22 cellular contexts compared by ENCODE assay signal in genomic region chr12:20044304-20044703, GRCh38.
DNase-seq lines count a peak whose midpoint lies in the region; ATAC-seq and TF ChIP-seq lines count a peak whose summit lies in the region.
"Had no signal": no experiment of that assay in that cellular context is flagged by ENCODE, and none has a peak within 500 bp of the region (broad histone marks: within the 10 kb centered on the region; RNA-seq: fewer than 3 reads in every experiment).

No MANE protein-coding gene starts in this region.

- no peak overlapping the region for H3K14ac ChIP-seq in neuronal stem cell (ENCODE audit: low read length)

- H4K8ac ChIP-seq in neuronal stem cell (ENCODE audit: low read depth, low read length), result no peak overlapping the region

- peak overlapping the region; percentile 8 for H2AFZ ChIP-seq in neuronal stem cell (ENCODE audit: low read length)
- H2AFZ ChIP-seq: GM23338 had no signal

- H3K4me2 ChIP-seq in neuronal stem cell (ENCODE audit: insufficient read depth, low read length, poor library complexity, severe bottlenecking), result no peak overlapping the region
- H3K4me2 ChIP-seq: BLaER1, GM23338 had no signal

- H3K36me3 ChIP-seq in ascending aorta (no peaks in the 10 kb centered on the region), heart left ventricle (no peaks in the 10 kb centered on the region), neuronal stem cell (replicated peaks in 1 of 2; ENCODE audit: control insufficient read depth in 2 of 2, insufficient read depth in 2 of 2, low read length in 2 of 2) (no peaks in the 10 kb centered on the region)
- H3K36me3 ChIP-seq: BLaER1 had no signal

- H3K9ac ChIP-seq in neuronal stem cell (ENCODE audit: low read depth, low read length, poor library complexity), result no peak overlapping the region
- H3K9ac ChIP-seq: BLaER1 had no signal

- DNase-seq in SK-N-DZ (ENCODE audit: low spot score) (peak; percentile 86), ascending aorta (ENCODE audit: low spot score in 2 of 2) (no peak), heart left ventricle (no peak), neuronal stem cell (ENCODE audit: low spot score) (no peak), DMS79 (lab: John Stamatoyannopoulos, UW) (no peak), NCI-H774 (lab: John Stamatoyannopoulos, UW) (no peak), GM10266 (ENCODE audit: extremely low spot score) (no peak)
- DNase-seq: CD4-positive, CD25-positive, alpha-beta regulatory T cell; DMS153; H9; NCI-H1048; NCI-H1417; NCI-H1694; NCI-H2029 treated with DMSO at 0.1 percent for 48 hours; NCI-H2227 treated with DMSO at 0.1 percent for 48 hours; NCI-H526 treated with DMSO at 0.1 percent for 48 hours; RPMI8226; SHP77 treated with DMSO at 0.1 percent for 48 hours had no signal

- ATAC-seq in heart left ventricle, result peak in 3 of 4 donors; percentile 31 to 43 (median 32)
- ATAC-seq in HG02981 (IDR thresholded peaks at IDR 0.05; ENCODE audit: unreplicated experiment), result no peak
- ATAC-seq: GM23338 had no signal

- no peaks in the 10 kb centered on the region for H3K79me1 ChIP-seq in neuronal stem cell (ENCODE audit: low read depth, low read length)

- H2BK120ac ChIP-seq in neuronal stem cell (ENCODE audit: low read depth, low read length), result no peak overlapping the region

- peaks cover 0 to 26% of the 10 kb centered on the region in 2 donors for H3K4me1 ChIP-seq in ascending aorta
- peaks cover 0 to 5% (median 0%) of the 10 kb centered on the region in 12 donors for H3K4me1 ChIP-seq in heart left ventricle
- peaks cover 2 to 3% of the 10 kb centered on the region in 2 donors for H3K4me1 ChIP-seq in neuronal stem cell (ENCODE audit: control insufficient read depth in 2 of 2, insufficient read depth in 1 of 2, low read depth in 1 of 2, low read length in 2 of 2)
- H3K4me1 ChIP-seq: BLaER1 had no signal

- H3K23ac ChIP-seq in neuronal stem cell (ENCODE audit: low read depth, low read length, poor library complexity), result no peak overlapping the region

- H3K4me3 ChIP-seq in ascending aorta, result no peak overlapping the region
- H3K4me3 ChIP-seq in heart left ventricle, result no peak overlapping the region
- H3K4me3 ChIP-seq in neuronal stem cell (ENCODE audit: low read length in 2 of 2), result no peak overlapping the region
- H3K4me3 ChIP-seq: BLaER1, GM23338 had no signal

- intact Hi-C loops in ascending aorta (cut with DNase I), result no loop called here
- intact Hi-C loops in heart left ventricle (cut with DNase I), result no loop called here

- H3K4ac ChIP-seq in neuronal stem cell (ENCODE audit: low read length), result no peak overlapping the region

- H2BK12ac ChIP-seq in neuronal stem cell (ENCODE audit: low read length), result no peak overlapping the region

- H2AK5ac ChIP-seq in neuronal stem cell (ENCODE audit: low read depth, low read length), result no peak overlapping the region

- H4K91ac ChIP-seq in neuronal stem cell (ENCODE audit: low read depth, low read length, poor library complexity), result no peak overlapping the region

- no peak overlapping the region for H2BK15ac ChIP-seq in neuronal stem cell (ENCODE audit: low read length)

- H3K27me3 ChIP-seq in ascending aorta (no peaks in the 10 kb centered on the region), heart left ventricle (no peaks in the 10 kb centered on the region), neuronal stem cell (ENCODE audit: control insufficient read depth in 3 of 3, insufficient read depth in 3 of 3, low read depth in 1 of 3, low read length in 3 of 3) (no peaks in the 10 kb centered on the region)
- H3K27me3 ChIP-seq: BLaER1 had no signal

- no peak overlapping the region for H2BK5ac ChIP-seq in neuronal stem cell (ENCODE audit: low read length)

- TF ChIP-seq POLR2A in heart left ventricle (IDR thresholded peaks at IDR 0.05), result no peak

- H3K9me3 ChIP-seq in ascending aorta (no peaks in the 10 kb centered on the region), heart left ventricle (no peaks in the 10 kb centered on the region), neuronal stem cell (replicated peaks in 1 of 2; ENCODE audit: control insufficient read depth in 2 of 2, insufficient read depth in 1 of 2, low read depth in 1 of 2, low read length in 2 of 2) (peaks cover 0 to 2% of the 10 kb centered on the region in 2 donors)
- H3K9me3 ChIP-seq: BLaER1 had no signal

- TF ChIP-seq CTCF in ascending aorta (IDR thresholded peaks at IDR 0.05) (no peak), heart left ventricle (IDR thresholded peaks at IDR 0.05) (no peak), GM10266 (IDR thresholded peaks at IDR 0.05; ENCODE audit: control insufficient read depth, insufficient read depth, low read depth, missing control alignments) (no peak)

- WGBS in heart left ventricle, 4 donors, result 79 to 93% (median 84%) methylated on average over 1 of the region's 1 CpG
- WGBS in neuronal stem cell (ENCODE audit: extremely low coverage in 2 of 2, insufficient read length in 2 of 2, insufficient replicate concordance in 1 of 2), 2 donors, result no CpG with 5 or more reads among the region's 1 CpG

- H3K27ac ChIP-seq in ascending aorta (peak overlapping the region; percentile 2 to 71), heart left ventricle (peak overlapping the region in 2 of 12 donors; percentile 27 to 52), neuronal stem cell (replicated peaks; ENCODE audit: low read length) (no peak overlapping the region)
- H3K27ac ChIP-seq: BLaER1, HL-60 had no signal

- no peak overlapping the region for H3K18ac ChIP-seq in neuronal stem cell (ENCODE audit: low read length)
